In genomic region chrX:7108995-7109634, GRCh38 we compare ENCODE assay signal across 11 cellular contexts. TPM values are rescaled to one million over a fixed set of nuclear protein-coding genes. Genes with fewer than 3 reads are reported as not detected.
DNase-seq lines count a peak whose midpoint lies in the region; ATAC-seq and TF ChIP-seq lines count a peak whose summit lies in the region.
"Had no signal": no experiment of that assay in that cellular context is flagged by ENCODE, and none has a peak within 500 bp of the region (broad histone marks: within the 10 kb centered on the region; RNA-seq: fewer than 3 reads in every experiment).

No MANE protein-coding gene starts in this region.

- intact Hi-C loops in left colon (cut with DNase I, micrococcal nuclease), result no loop called here
- intact Hi-C loops in colonic mucosa (cut with DNase I), result no loop called here

- H3K4me1 ChIP-seq in subcutaneous abdominal adipose tissue (ENCODE audit: control insufficient read depth in 5 of 5, insufficient read depth in 5 of 5, low read length in 5 of 5) (peaks cover 0 to 28% (median 11%) of the 10 kb centered on the region in 5 donors), colonic mucosa (no peaks in the 10 kb centered on the region)

- H3K4me1 Mint-ChIP-seq in T-helper 1 cell treated with Interleukin-12 subunit alpha and Interleukin-12 subunit beta and Interleukin-4 antibody, amounts not matched to agents 30 μg/mL and 1 μg/mL, for 36 hours (ENCODE audit: low read depth), result peaks cover 18% of the 10 kb centered on the region
- peaks cover 19% of the 10 kb centered on the region for H3K4me1 Mint-ChIP-seq in activated naive CD8-positive, alpha-beta T cell (ENCODE audit: low read depth)

- H3K27me3 Mint-ChIP-seq in T-helper 1 cell treated with Interleukin-12 subunit alpha and Interleukin-12 subunit beta and Interleukin-4 antibody, amounts not matched to agents 30 μg/mL and 1 μg/mL, for 36 hours (ENCODE audit: low read depth), result no peaks in the 10 kb centered on the region
- H3K27me3 Mint-ChIP-seq in activated naive CD8-positive, alpha-beta T cell, result no peaks in the 10 kb centered on the region

- H3K9me3 Mint-ChIP-seq in T-helper 1 cell treated with Interleukin-12 subunit alpha and Interleukin-12 subunit beta and Interleukin-4 antibody, amounts not matched to agents 30 μg/mL and 1 μg/mL, for 36 hours, result no peaks in the 10 kb centered on the region
- H3K9me3 Mint-ChIP-seq in activated naive CD8-positive, alpha-beta T cell (ENCODE audit: low read depth), result no peaks in the 10 kb centered on the region

- DNase-seq in T-helper 1 cell (no peak), left colon (no peak), colonic mucosa (no peak), NCI-H446 (lab: John Stamatoyannopoulos, UW) (no peak)
- DNase-seq: effector CD8-positive, alpha-beta T cell; NCI-H2081 treated with DMSO at 0.1 percent for 48 hours; occipital lobe had no signal

- no peak for TF ChIP-seq CTCF in colonic mucosa (IDR thresholded peaks at IDR 0.05)

- peak overlapping the region in 3 of 5 donors; percentile 41 to 45 (median 43) for H3K4me3 ChIP-seq in subcutaneous abdominal adipose tissue (ENCODE audit: low read depth in 1 of 5, low read length in 5 of 5)
- no peak overlapping the region for H3K4me3 ChIP-seq in colonic mucosa

- H3K27me3 ChIP-seq in subcutaneous abdominal adipose tissue (ENCODE audit: control insufficient read depth in 5 of 5, insufficient read depth in 4 of 5, low read length in 5 of 5) (no peaks in the 10 kb centered on the region), colonic mucosa (no peaks in the 10 kb centered on the region)

- H3K9ac ChIP-seq in subcutaneous abdominal adipose tissue (ENCODE audit: low read length in 5 of 5) (peak overlapping the region in 2 of 5 donors; percentile 25 to 48), colonic mucosa (ENCODE audit: low read depth in 2 of 2, low read length in 2 of 2) (peak overlapping the region in 1 of 2 donors; percentile 31)

- ATAC-seq in left colon, result peak; percentile 21
- no peak for ATAC-seq in GM21526 (IDR thresholded peaks at IDR 0.05; ENCODE audit: low FRiP score, unreplicated experiment)

- peaks cover 5% of the 10 kb centered on the region for H3K36me3 Mint-ChIP-seq in T-helper 1 cell treated with Interleukin-12 subunit alpha and Interleukin-12 subunit beta and Interleukin-4 antibody, amounts not matched to agents 30 μg/mL and 1 μg/mL, for 36 hours (ENCODE audit: low read depth)
- H3K36me3 Mint-ChIP-seq in activated naive CD8-positive, alpha-beta T cell, result no peaks in the 10 kb centered on the region

- peak overlapping the region; percentile 76 for H3K27ac Mint-ChIP-seq in T-helper 1 cell treated with Interleukin-12 subunit alpha and Interleukin-12 subunit beta and Interleukin-4 antibody, amounts not matched to agents 30 μg/mL and 1 μg/mL, for 36 hours
- H3K27ac Mint-ChIP-seq in activated naive CD8-positive, alpha-beta T cell, result no peak overlapping the region

- no peaks in the 10 kb centered on the region for H3K9me3 ChIP-seq in subcutaneous abdominal adipose tissue (ENCODE audit: control insufficient read depth in 5 of 5, low read length in 5 of 5)
- H3K9me3 ChIP-seq in colonic mucosa, result no peaks in the 10 kb centered on the region

- H3K4me3 Mint-ChIP-seq in T-helper 1 cell treated with Interleukin-12 subunit alpha and Interleukin-12 subunit beta and Interleukin-4 antibody, amounts not matched to agents 30 μg/mL and 1 μg/mL, for 36 hours, result peak overlapping the region; percentile 72
- H3K4me3 Mint-ChIP-seq in activated naive CD8-positive, alpha-beta T cell, result peak overlapping the region; percentile 49

- peaks cover 4 to 12% (median 11%) of the 10 kb centered on the region in 5 donors for H3K36me3 ChIP-seq in subcutaneous abdominal adipose tissue (ENCODE audit: control insufficient read depth in 5 of 5, insufficient read depth in 5 of 5, low read length in 5 of 5)
- no peaks in the 10 kb centered on the region for H3K36me3 ChIP-seq in colonic mucosa

- H3K27ac ChIP-seq in subcutaneous abdominal adipose tissue (ENCODE audit: low read depth, low read length) (no peak overlapping the region), colonic mucosa (no peak overlapping the region)

RNA-seq across cellular contexts. Expression of gene STS, which starts 38.4 kb away (rescaled TPM):
- total RNA-seq in left colon (10 to 100 TPM; 13.7 to 34.9 TPM), colonic mucosa (10 to 100 TPM; 15.1 to 20.0 TPM)

RNA-seq across cellular contexts. Expression of gene PUDP, which starts 38.8 kb away (rescaled TPM):
- total RNA-seq in left colon (10 to 100 TPM; 47.3 to 48.8 TPM), colonic mucosa (10 to 100 TPM; 55.1 to 62.4 TPM)
